Comparison of ENCODE assay signal across 18 cellular contexts in the genomic region with DNA sequence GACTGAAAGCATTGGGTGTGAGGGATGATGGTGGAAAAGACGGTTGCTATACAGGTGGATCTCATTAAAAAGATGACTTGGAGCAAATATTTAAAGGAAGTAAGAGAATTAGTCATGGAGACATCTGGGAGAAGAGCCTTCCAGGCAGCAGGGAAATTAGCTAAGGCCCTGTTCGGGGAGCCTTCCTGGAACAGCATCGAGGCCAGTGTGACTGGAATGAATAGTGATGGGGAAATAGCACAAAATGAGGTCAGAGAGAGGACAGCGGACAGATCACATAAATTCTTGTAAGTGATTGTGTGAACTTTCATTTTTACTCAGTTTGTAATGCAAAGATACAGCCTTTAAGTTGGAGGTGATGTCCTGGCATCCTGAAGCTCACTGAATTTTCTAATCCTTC.
A peak's percentile ranks its signal among the peaks of the same experiment; 100 is the strongest.
DNase-seq lines count a peak whose midpoint lies in the region; ATAC-seq and TF ChIP-seq lines count a peak whose summit lies in the region.
"Had no signal": no experiment of that assay in that cellular context is flagged by ENCODE, and none has a peak within 500 bp of the region (broad histone marks: within the 10 kb centered on the region; RNA-seq: fewer than 3 reads in every experiment).

No MANE protein-coding gene starts in this region.

- no peak overlapping the region for H2BK15ac ChIP-seq in mesendoderm (replicated peaks; ENCODE audit: low read depth)

- H3K18ac ChIP-seq in mesendoderm (ENCODE audit: low read length), result no peak overlapping the region

- no peaks in the 10 kb centered on the region for H3K79me2 ChIP-seq in mesendoderm (ENCODE audit: control insufficient read depth, insufficient read depth, low read length)

- TF ChIP-seq CTCF in AG10803 (conservative IDR thresholded peaks at IDR 0.05; ENCODE audit: low read length) (no peak), fibroblast of the aortic adventitia (IDR thresholded peaks at IDR 0.05; ENCODE audit: insufficient read depth, low read length) (no peak), gastrocnemius medialis (IDR thresholded peaks at IDR 0.05 in 4 of 5, conservative IDR thresholded peaks at IDR 0.05 in 1 of 5) (no peak)

- in situ Hi-C loops in gastrocnemius medialis (cut with MboI; ENCODE audit: low sequenced_read_pairs in 4 of 4), result no loop called here

- H3K23ac ChIP-seq in mesendoderm (ENCODE audit: low read length), result no peak overlapping the region

- no peak for TF ChIP-seq POLR2A in gastrocnemius medialis (IDR thresholded peaks at IDR 0.05)

- intact Hi-C loops in gastrocnemius medialis (cut with DNase I; ENCODE audit: low total_unique reads), result no loop called here

- WGBS in mesendoderm (ENCODE audit: extremely low coverage, insufficient coverage, low lambda C conversion rate), result no CpG with 5 or more reads among the region's 4 CpGs

- DNase-seq in AG10803 (ENCODE audit: low read depth) (peak; percentile 98), HT1080 (ENCODE audit: low read depth) (peak; percentile 2), fibroblast of the aortic adventitia (ENCODE audit: low read depth) (peak; percentile 85), gastrocnemius medialis (peak; percentile 4 to 17), mesendoderm (no peak)
- DNase-seq: activated CD4-positive, alpha-beta T cell treated with anti-CD3 and anti-CD28 coated beads, Interleukin-2, amount 50 U/mL, for 48 hours; activated naive CD8-positive, alpha-beta T cell treated with anti-CD3 and anti-CD28 coated beads, Interleukin-2, amount 10 ng/mL, durations not matched to agents 7 days and 5 days; activated T-cell treated with anti-CD3 and anti-CD28 coated beads, Interleukin-2, amount 50 U/mL, for 72 hours; DMS79; NCI-H2029 treated with DMSO at 0.1 percent for 48 hours; NCI-H524 treated with DMSO at 0.1 percent for 48 hours had no signal

- H4K8ac ChIP-seq in mesendoderm (ENCODE audit: low read depth, low read length), result no peak overlapping the region

- no peak overlapping the region for H3K9ac ChIP-seq in mesendoderm (ENCODE audit: low read length)

- H4K5ac ChIP-seq in mesendoderm (ENCODE audit: low read length), result no peak overlapping the region

- H2AK5ac ChIP-seq in mesendoderm (ENCODE audit: low read length), result no peak overlapping the region

- no peak overlapping the region for H3K56ac ChIP-seq in mesendoderm (ENCODE audit: low read length)

- H3K9me3 ChIP-seq in gastrocnemius medialis, result no peaks in the 10 kb centered on the region
- H3K9me3 ChIP-seq: prostate gland had no signal

- no peak overlapping the region for H3K4me2 ChIP-seq in mesendoderm (ENCODE audit: low read length)
- H3K4me2 ChIP-seq: GM23338 had no signal

- no peak overlapping the region for H2BK120ac ChIP-seq in mesendoderm (ENCODE audit: low read depth, low read length)

- H3K27ac ChIP-seq in gastrocnemius medialis (no peak overlapping the region), mesendoderm (ENCODE audit: low read depth, low read length) (no peak overlapping the region)
- H3K27ac ChIP-seq: C4-2B, prostate gland had no signal

- H3K27me3 ChIP-seq in gastrocnemius medialis (no peaks in the 10 kb centered on the region), mesendoderm (ENCODE audit: insufficient read depth, low read length, poor library complexity) (no peaks in the 10 kb centered on the region)

- no peaks in the 10 kb centered on the region for H3K79me1 ChIP-seq in mesendoderm (ENCODE audit: low read length)

- H3K4ac ChIP-seq in mesendoderm (ENCODE audit: low read depth, low read length), result no peak overlapping the region

- no peak overlapping the region for H3K4me3 ChIP-seq in AG10803 (ENCODE audit: low read length)
- no peak overlapping the region for H3K4me3 ChIP-seq in fibroblast of the aortic adventitia (ENCODE audit: low read depth, low read length)
- H3K4me3 ChIP-seq in gastrocnemius medialis, result no peak overlapping the region
- no peak overlapping the region for H3K4me3 ChIP-seq in mesendoderm (ENCODE audit: low read length)
- H3K4me3 ChIP-seq: GM23338, prostate gland, SK-N-MC had no signal

- no peaks in the 10 kb centered on the region for H3K36me3 ChIP-seq in gastrocnemius medialis
- no peaks in the 10 kb centered on the region for H3K36me3 ChIP-seq in mesendoderm (ENCODE audit: control insufficient read depth, insufficient read depth, low read length)
- H3K36me3 ChIP-seq: prostate gland had no signal

- H3K4me1 ChIP-seq in gastrocnemius medialis (no peaks in the 10 kb centered on the region), mesendoderm (ENCODE audit: control insufficient read depth, low read depth, low read length) (no peaks in the 10 kb centered on the region)
- H3K4me1 ChIP-seq: prostate gland had no signal

- peak in 1 of 2 donors; percentile 50 for ATAC-seq in gastrocnemius medialis
- no peak for ATAC-seq in GM19023 (IDR thresholded peaks at IDR 0.05; ENCODE audit: unreplicated experiment)
- ATAC-seq in HG03432 (IDR thresholded peaks at IDR 0.05; ENCODE audit: unreplicated experiment), result no peak
- ATAC-seq in HG03280 (IDR thresholded peaks at IDR 0.05; ENCODE audit: unreplicated experiment), result no peak
- ATAC-seq: activated T-cell treated with anti-CD3 and anti-CD28 coated beads, Interleukin-2, amount 50 U/mL, for 72 hours; GM23338 had no signal

- no peak overlapping the region for H2BK5ac ChIP-seq in mesendoderm (ENCODE audit: low read length)
